ENCODE assay signal across 8 cellular contexts in the genomic region with DNA sequence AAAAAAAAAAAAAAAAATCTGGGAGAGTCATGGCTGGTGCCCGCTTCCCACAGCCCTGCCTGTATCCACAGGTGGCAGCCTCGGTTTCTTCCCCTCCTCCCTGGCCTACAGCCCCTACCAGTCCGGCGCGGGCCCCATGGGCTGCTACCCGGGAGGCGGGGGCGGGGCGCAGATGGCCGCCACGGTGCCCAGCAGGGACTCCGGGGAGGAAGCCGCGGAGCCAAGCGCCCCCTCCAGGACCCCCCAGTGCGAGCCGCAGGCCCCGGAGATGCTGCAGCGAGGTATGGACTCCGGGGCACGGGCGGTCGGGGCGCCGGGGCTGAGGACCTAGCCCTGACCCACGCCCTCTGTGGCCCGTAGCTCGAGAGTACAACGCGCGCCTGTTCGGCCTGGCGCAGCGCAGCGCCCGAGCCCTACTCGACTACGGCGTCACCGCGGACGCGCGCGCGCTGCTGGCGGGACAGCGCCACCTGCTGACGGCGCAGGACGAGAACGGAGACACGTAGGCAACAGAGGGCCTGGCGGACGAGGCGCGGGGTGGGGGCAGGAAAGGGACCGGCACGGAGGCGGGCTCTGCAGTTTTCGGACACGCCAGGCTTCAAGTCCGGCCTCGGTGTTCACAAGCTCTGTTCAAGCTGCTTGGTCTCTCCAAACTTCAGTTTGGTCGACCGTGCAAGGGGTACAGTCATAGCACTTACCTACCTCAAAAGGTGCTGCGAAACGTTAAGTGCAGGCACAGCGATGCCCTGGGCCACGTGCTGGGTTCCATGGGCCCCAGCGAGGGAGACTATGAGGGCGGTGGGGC. TPM values are rescaled to one million over a fixed set of nuclear protein-coding genes. Genes with fewer than 3 reads are reported as not detected.
DNase-seq lines count a peak whose midpoint lies in the region; ATAC-seq and TF ChIP-seq lines count a peak whose summit lies in the region.

No MANE protein-coding gene starts in this region.

- H3K4me1 Mint-ChIP-seq in chondrocyte (ENCODE audit: low read depth), result peaks cover 48% of the 10 kb centered on the region

- peak overlapping the region; percentile 68 for H3K27ac Mint-ChIP-seq in chondrocyte (ENCODE audit: unreplicated experiment)

- DNase-seq in A172 (ENCODE audit: low spot score) (peak; percentile 63), NCI-H345 (lab: John Stamatoyannopoulos, UW) (peak; percentile 81), chondrocyte (ENCODE audit: low spot score) (no peak), kidney tubule cell (ENCODE audit: low spot score) (peak; percentile 87)
- DNase-seq in activated CD4-positive, CD25-positive, alpha-beta regulatory T cell treated with anti-CD3 and anti-CD28 coated beads, Interleukin-2, amount 50 U/mL, for 72 hours, result peak; percentile 90
- peak; percentile 69 to 73 for DNase-seq in stimulated activated CD4-positive, alpha-beta T cell treated with anti-CD3 and anti-CD28 coated beads, Interleukin-1b, Interleukin-23, amount 100 ng/mL, for 1 hour (ENCODE audit: low read depth in 2 of 2)

- H3K4me3 Mint-ChIP-seq in chondrocyte (ENCODE audit: unreplicated experiment), result peak overlapping the region; percentile 62

- no peaks in the 10 kb centered on the region for H3K9me3 Mint-ChIP-seq in chondrocyte (ENCODE audit: low read depth)

- peak; percentile 98 for TF ChIP-seq CTCF in chondrocyte (IDR thresholded peaks at IDR 0.05)

- ATAC-seq in GM18511 (IDR thresholded peaks at IDR 0.05; ENCODE audit: unreplicated experiment), result peak; percentile 69
- peak; percentile 30 for ATAC-seq in HG03045 (IDR thresholded peaks at IDR 0.05; ENCODE audit: unreplicated experiment)

- no peaks in the 10 kb centered on the region for H3K27me3 Mint-ChIP-seq in chondrocyte (ENCODE audit: low read depth)

- peaks cover 8% of the 10 kb centered on the region for H3K36me3 Mint-ChIP-seq in chondrocyte (ENCODE audit: low read depth)

RNA-seq across cellular contexts. Expression of gene NFKB2, which starts 3.9 kb away (rescaled TPM):
- 60.9 and 63.0 TPM in 2 replicates for total RNA-seq in A172 (2014; rRNA removed; shearing (Covaris generic))
- total RNA-seq in chondrocyte, result 29.4 to 38.0 TPM (median 35.9 TPM) in 3 replicates

RNA-seq across cellular contexts. Expression of gene PSD, which starts 19.2 kb away (rescaled TPM):
- 0.07 TPM in 1 of 2 replicates, not detected in the other for total RNA-seq in A172 (2014; rRNA removed; shearing (Covaris generic))
- 3.0 to 4.0 TPM (median 4.0 TPM) in 3 replicates for total RNA-seq in chondrocyte

RNA-seq across cellular contexts. Expression of gene FBXL15, which starts 21.2 kb away (rescaled TPM):
- total RNA-seq in A172 (2014; rRNA removed; shearing (Covaris generic)), result 14.6 and 20.0 TPM in 2 replicates
- total RNA-seq in chondrocyte, result 8.8 to 10.1 TPM (median 9.0 TPM) in 3 replicates

RNA-seq across cellular contexts. Expression of gene CUEDC2, which starts 33.0 kb away (rescaled TPM):
- total RNA-seq in A172 (2014; rRNA removed; shearing (Covaris generic)), result 121 and 123 TPM in 2 replicates
- total RNA-seq in chondrocyte, result 55.1 to 64.3 TPM (median 57.7 TPM) in 3 replicates

RNA-seq across cellular contexts. Expression of gene C10orf95, which starts 51.9 kb away (rescaled TPM):
- total RNA-seq in A172 (2014; rRNA removed; shearing (Covaris generic)), result not detected in 2 replicates
- not detected in 3 replicates for total RNA-seq in chondrocyte
